12 cellular contexts compared by ENCODE assay signal in genomic region chr2:218219934-218220333, GRCh38. TPM values are rescaled to one million over a fixed set of nuclear protein-coding genes. Genes with fewer than 3 reads are reported as not detected.
DNase-seq lines count a peak whose midpoint lies in the region; ATAC-seq, FAIRE-seq and TF ChIP-seq lines count a peak whose summit lies in the region.
"Had no signal": no experiment of that assay in that cellular context is flagged by ENCODE, and none has a peak within 500 bp of the region (broad histone marks: within the 10 kb centered on the region; RNA-seq: fewer than 3 reads in every experiment).

No MANE protein-coding gene starts in this region.

- H3K4me2 ChIP-seq in Karpas-422 (ENCODE audit: low read depth, low read length, poor library complexity, severe bottlenecking) (peak overlapping the region; percentile 100), neural cell (ENCODE audit: low read length) (no peak overlapping the region)

- peaks cover 54 to 83% (median 66%) of the 10 kb centered on the region in 4 donors for H3K4me1 Mint-ChIP-seq in CD4-positive, alpha-beta memory T cell

- no peaks in the 10 kb centered on the region for H3K9me3 Mint-ChIP-seq in CD4-positive, alpha-beta memory T cell

- H2AFZ ChIP-seq in Karpas-422 (ENCODE audit: low read length) (no peak overlapping the region), neural cell (ENCODE audit: low read depth, low read length) (no peak overlapping the region)

- peaks cover 70% of the 10 kb centered on the region for H3K4me1 ChIP-seq in CD4-positive, alpha-beta memory T cell (ENCODE audit: insufficient read depth, low read length)
- peaks cover 72% of the 10 kb centered on the region for H3K4me1 ChIP-seq in Karpas-422 (ENCODE audit: low read length)

- no peaks in the 10 kb centered on the region for H3K27me3 Mint-ChIP-seq in CD4-positive, alpha-beta memory T cell

- peak overlapping the region; percentile 89 to 98 (median 96) for H3K4me3 Mint-ChIP-seq in CD4-positive, alpha-beta memory T cell

- peak overlapping the region; percentile 72 to 99 (median 97) for H3K27ac Mint-ChIP-seq in CD4-positive, alpha-beta memory T cell

- H3K9me3 ChIP-seq in CD4-positive, alpha-beta memory T cell (ENCODE audit: control insufficient read depth in 1 of 2, low read length in 2 of 2): no peaks in the 10 kb centered on the region
- H3K9me3 ChIP-seq in Karpas-422 (ENCODE audit: low read length) (no peaks in the 10 kb centered on the region), neural cell (ENCODE audit: low read length) (no peaks in the 10 kb centered on the region)

- no peak for TF ChIP-seq EP300 in neural cell (conservative IDR thresholded peaks at IDR 0.05; ENCODE audit: poor library complexity, severe bottlenecking)

- H4K20me1 ChIP-seq in Karpas-422 (ENCODE audit: insufficient read depth, low read depth, low read length): peaks cover 61% of the 10 kb centered on the region
- H4K20me1 ChIP-seq in neural cell (ENCODE audit: insufficient read depth): peaks cover 8% of the 10 kb centered on the region

- peak overlapping the region; percentile 85 to 97 for H3K4me3 ChIP-seq in CD4-positive, alpha-beta memory T cell (ENCODE audit: low read length in 2 of 2)
- H3K4me3 ChIP-seq in Karpas-422 (ENCODE audit: low read length): peak overlapping the region; percentile 96
- peak overlapping the region; percentile 94 for H3K4me3 ChIP-seq in coronary artery
- H3K4me3 ChIP-seq in neural cell (ENCODE audit: low read length): peak overlapping the region; percentile 86

- H3K36me3 Mint-ChIP-seq in CD4-positive, alpha-beta memory T cell: peaks cover 29 to 68% of the 10 kb centered on the region in 2 donors

- CTCF ChIA-PET in CD4-positive, alpha-beta memory T cell (lab: Charles Lee; ENCODE audit: partially characterized antibody): interaction anchor here (1.1 to 8.4 kb wide), 5 partner anchors 10 to 177 kb away, joined by 3 to 67 read pairs (median 6); no protein-coding TSS in a partner anchor

- H3K27ac ChIP-seq in CD4-positive, alpha-beta memory T cell (ENCODE audit: low read depth, low read length): peak overlapping the region; percentile 93
- H3K27ac ChIP-seq in Karpas-422 (ENCODE audit: low read length) (peak overlapping the region; percentile 99), coronary artery (no peak overlapping the region), neural cell (ENCODE audit: low read length) (no peak overlapping the region)

- no peak for ATAC-seq in HG02981 (IDR thresholded peaks at IDR 0.05; ENCODE audit: unreplicated experiment)

- H3K79me2 ChIP-seq in Karpas-422 (ENCODE audit: low read length) (peaks cover 71% of the 10 kb centered on the region), neural cell (replicated peaks; ENCODE audit: insufficient read depth, low read length) (peaks cover 75% of the 10 kb centered on the region)

- no peaks in the 10 kb centered on the region for H3K9me2 ChIP-seq in Karpas-422 (replicated peaks; ENCODE audit: insufficient read depth, low read length)
- H3K9me2 ChIP-seq in neural cell (ENCODE audit: insufficient read depth, low read length): no peaks in the 10 kb centered on the region

- intact Hi-C loops in CD4-positive, alpha-beta memory T cell (cut with micrococcal nuclease): no loop called here

- TF ChIP-seq CTCF in coronary artery (IDR thresholded peaks at IDR 0.05): no peak
- TF ChIP-seq CTCF in neural cell (IDR thresholded peaks at IDR 0.05; ENCODE audit: poor library complexity, severe bottlenecking): no peak

- DNase-seq in CD4-positive, alpha-beta memory T cell: peak in 1 of 5 donors; percentile 36
- no peak for DNase-seq in Karpas-422
- DNase-seq in coronary artery (ENCODE audit: low spot score): no peak
- DNase-seq in SK-N-DZ (ENCODE audit: low spot score): no peak
- no peak for DNase-seq in frontal cortex (ENCODE audit: low spot score in 2 of 2)
- DNase-seq in epidermal melanocyte (ENCODE audit: insufficient read length, low spot score): no peak
- DNase-seq: NCI-H2081 treated with DMSO at 0.1 percent for 48 hours, nucleus accumbens had no signal

- no peak for TF ChIP-seq RAD21 in neural cell (conservative IDR thresholded peaks at IDR 0.05)

- FAIRE-seq in frontal cortex (lab: Jason Lieb, UNC): no peak
- FAIRE-seq: TTC549 had no signal

- H3K27me3 ChIP-seq in CD4-positive, alpha-beta memory T cell (ENCODE audit: insufficient read depth, low read length): no peaks in the 10 kb centered on the region
- H3K27me3 ChIP-seq in Karpas-422 (ENCODE audit: low read length): no peaks in the 10 kb centered on the region
- H3K27me3 ChIP-seq in neural cell (ENCODE audit: insufficient read depth, low read depth, low read length): no peaks in the 10 kb centered on the region

- POLR2A ChIA-PET in CD4-positive, alpha-beta memory T cell (lab: Charles Lee; ENCODE audit: partially characterized antibody): interaction anchor here (1.1 to 7.0 kb wide), 8 partner anchors 8 to 180 kb away, joined by 3 to 144 read pairs (median 8); partner anchors contain the start of genes AAMP and PNKD

- H3K36me3 ChIP-seq in CD4-positive, alpha-beta memory T cell (ENCODE audit: insufficient read depth, low read length): peaks cover 23% of the 10 kb centered on the region
- H3K36me3 ChIP-seq in Karpas-422 (ENCODE audit: insufficient read depth, low read length) (peaks cover 49% of the 10 kb centered on the region), neural cell (ENCODE audit: insufficient read depth, low read length) (no peaks in the 10 kb centered on the region)

- H3K9ac ChIP-seq in Karpas-422 (ENCODE audit: low read length) (peak overlapping the region; percentile 100), neural cell (ENCODE audit: low read length) (no peak overlapping the region)

- peaks cover 6% of the 10 kb centered on the region for H3F3A ChIP-seq in neural cell (ENCODE audit: insufficient read depth, low read length, poor library complexity, severe bottlenecking)

TF ChIP-seq in neural cell, 6 proteins besides CTCF, POLR2A, EP300 and RAD21 (continues in another document):
- no peak for TF ChIP-seq EZH2 (IDR thresholded peaks at IDR 0.05; ENCODE audit: borderline replicate concordance, insufficient read depth, low read length, poor library complexity, severe bottlenecking)
- no peak for TF ChIP-seq POLR2AphosphoS5 (IDR thresholded peaks at IDR 0.05)
- no peak for TF ChIP-seq MXI1 (conservative IDR thresholded peaks at IDR 0.05; ENCODE audit: poor library complexity, severe bottlenecking)
- TF ChIP-seq SMC3 (conservative IDR thresholded peaks at IDR 0.05; ENCODE audit: poor library complexity): no peak

RNA-seq across cellular contexts. Expression of gene ARPC2, which starts 2.9 kb away (rescaled TPM):
- total RNA-seq in CD4-positive, alpha-beta memory T cell: 100 to 1,000 TPM; 412 to 414 TPM
- 1,000 to 10,000 TPM in 1 of 2 donors, 100 to 1,000 TPM in 1; 843 to 1,042 TPM for polyA plus RNA-seq in CD4-positive, alpha-beta memory T cell
- 474 and 568 TPM in 2 replicates for total RNA-seq in Karpas-422 (2014; rRNA removed; shearing (Covaris generic); ENCODE audit: low replicate concordance)
- polyA plus RNA-seq in neural cell: 144 and 167 TPM in 2 replicates
- 129 and 137 TPM in 2 replicates for polyA minus RNA-seq in neural cell
- polyA plus RNA-seq in SK-N-DZ (2014; cell fraction: cytosol; rRNA removed): 158 and 173 TPM in 2 replicates
- polyA plus RNA-seq in SK-N-DZ (2014; cell fraction: nucleus; rRNA removed): 128 and 135 TPM in 2 replicates
- total RNA-seq in frontal cortex: 139 TPM

RNA-seq across cellular contexts. Expression of gene GPBAR1, which starts 40.9 kb away (rescaled TPM):
- total RNA-seq in CD4-positive, alpha-beta memory T cell: 1 to 10 TPM; 1.0 to 1.2 TPM
- under 1 TPM; 0.17 to 0.32 TPM for polyA plus RNA-seq in CD4-positive, alpha-beta memory T cell
- total RNA-seq in Karpas-422 (2014; rRNA removed; shearing (Covaris generic); ENCODE audit: low replicate concordance): 0.29 and 0.82 TPM in 2 replicates
- polyA plus RNA-seq in neural cell: not detected in 2 replicates
- polyA minus RNA-seq in neural cell: 0.46 and 0.49 TPM in 2 replicates
- 0.91 and 1.2 TPM in 2 replicates for polyA plus RNA-seq in SK-N-DZ (2014; cell fraction: cytosol; rRNA removed)
- 1.3 TPM in 1 of 2 replicates, not detected in the other for polyA plus RNA-seq in SK-N-DZ (2014; cell fraction: nucleus; rRNA removed)
- not detected for total RNA-seq in frontal cortex

RNA-seq across cellular contexts. Expression of gene AAMP, which starts 50.0 kb away (rescaled TPM):
- 10 to 100 TPM; 66.2 to 66.3 TPM for total RNA-seq in CD4-positive, alpha-beta memory T cell
- 100 to 1,000 TPM in 1 of 2 donors, 10 to 100 TPM in 1; 78.9 to 101 TPM for polyA plus RNA-seq in CD4-positive, alpha-beta memory T cell
- 77.6 and 204 TPM in 2 replicates for total RNA-seq in Karpas-422 (2014; rRNA removed; shearing (Covaris generic); ENCODE audit: low replicate concordance)
- 249 and 337 TPM in 2 replicates for polyA plus RNA-seq in neural cell
- polyA minus RNA-seq in neural cell: 89.3 and 106 TPM in 2 replicates
- polyA plus RNA-seq in SK-N-DZ (2014; cell fraction: cytosol; rRNA removed): 128 and 170 TPM in 2 replicates
- polyA plus RNA-seq in SK-N-DZ (2014; cell fraction: nucleus; rRNA removed): 197 and 224 TPM in 2 replicates
- total RNA-seq in frontal cortex: 98.2 TPM

RNA-seq across cellular contexts. Expression of gene PNKD, which starts 50.4 kb away (rescaled TPM):
- total RNA-seq in CD4-positive, alpha-beta memory T cell: 10 to 100 TPM; 31.1 to 33.6 TPM
- 100 to 1,000 TPM in 1 of 2 donors, 10 to 100 TPM in 1; 84.3 to 101 TPM for polyA plus RNA-seq in CD4-positive, alpha-beta memory T cell
- total RNA-seq in Karpas-422 (2014; rRNA removed; shearing (Covaris generic); ENCODE audit: low replicate concordance): 26.5 and 60.1 TPM in 2 replicates
- 52.1 and 59.7 TPM in 2 replicates for polyA plus RNA-seq in neural cell
- polyA minus RNA-seq in neural cell: 15.8 and 21.5 TPM in 2 replicates
- polyA plus RNA-seq in SK-N-DZ (2014; cell fraction: cytosol; rRNA removed): 72.8 and 76.1 TPM in 2 replicates
- polyA plus RNA-seq in SK-N-DZ (2014; cell fraction: nucleus; rRNA removed): 54.6 and 55.3 TPM in 2 replicates
- total RNA-seq in frontal cortex: 15.1 TPM

RNA-seq across cellular contexts. Expression of gene CXCR1, which starts 53.2 kb away (rescaled TPM):
- not detected for total RNA-seq in CD4-positive, alpha-beta memory T cell
- polyA plus RNA-seq in CD4-positive, alpha-beta memory T cell: not detected
- total RNA-seq in Karpas-422 (2014; rRNA removed; shearing (Covaris generic); ENCODE audit: low replicate concordance): not detected in 2 replicates
- not detected in 2 replicates for polyA plus RNA-seq in neural cell
- not detected in 2 replicates for polyA minus RNA-seq in neural cell
- polyA plus RNA-seq in SK-N-DZ (2014; cell fraction: cytosol; rRNA removed): not detected in 2 replicates
- not detected in 2 replicates for polyA plus RNA-seq in SK-N-DZ (2014; cell fraction: nucleus; rRNA removed)
- total RNA-seq in frontal cortex: under 0.01 TPM
- total RNA-seq: temporal lobe had no signal

Comparison
In these comparisons a context has a peak if more than half of its experiments do, and no peak if none do; other contexts are left out.
1. H3K27ac ChIP-seq: peak in CD4-positive, alpha-beta memory T cell (single experiment) and Karpas-422 (single experiment); none in coronary artery (0 of 2) and neural cell (single experiment).
2. Peak in every context shown above with its lines, with median percentiles within 50 percentile points of each other: H3K4me3 ChIP-seq.